In the genomic region with DNA sequence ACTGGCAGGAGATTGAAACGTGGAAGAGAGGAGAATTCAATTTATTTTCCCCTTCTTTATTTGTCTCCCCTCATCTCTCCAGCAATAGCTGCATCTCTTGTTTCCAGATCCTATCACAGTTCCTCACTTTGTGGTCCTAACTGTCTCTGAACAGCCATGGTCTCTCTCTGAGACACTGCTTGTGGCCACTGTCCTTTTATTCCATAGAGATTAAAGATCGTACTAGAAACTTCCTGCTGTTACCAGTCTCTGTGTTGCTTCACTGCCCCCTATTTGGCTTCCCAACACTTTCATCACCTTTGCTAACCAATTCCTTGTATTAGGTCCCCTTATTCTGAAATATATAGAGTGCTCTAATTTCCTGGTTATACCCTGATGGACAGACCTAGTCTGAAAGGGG, we compare ENCODE assay signal across 28 cellular contexts. TPM values are rescaled to one million over a fixed set of nuclear protein-coding genes. Genes with fewer than 3 reads are reported as not detected.
A peak's percentile ranks its signal among the peaks of the same experiment; 100 is the strongest.
DNase-seq lines count a peak whose midpoint lies in the region; ATAC-seq and TF ChIP-seq lines count a peak whose summit lies in the region.
"Had no signal": no experiment of that assay in that cellular context is flagged by ENCODE, and none has a peak within 500 bp of the region (broad histone marks: within the 10 kb centered on the region; RNA-seq: fewer than 3 reads in every experiment).

No MANE protein-coding gene starts in this region.

- H3K27ac ChIP-seq in SK-N-SH (ENCODE audit: low read depth in 2 of 2, low read length in 1 of 2): peak overlapping the region in 1 of 2 experiments; percentile 83; a peak in 3 of 4 replicates
- peak overlapping the region; percentile 33 to 65 (median 62) for H3K27ac ChIP-seq in esophagus squamous epithelium
- H3K27ac ChIP-seq: esophagus muscularis mucosa, HL-60, parathyroid adenoma, stomach had no signal

- TF ChIP-seq RAD21 in SK-N-SH (IDR thresholded peaks at IDR 0.05; ENCODE audit: low read length): no peak

- peaks cover 4% of the 10 kb centered on the region for H3K9me3 Mint-ChIP-seq in type B pancreatic cell
- H3K9me3 Mint-ChIP-seq in activated CD8-positive, alpha-beta memory T cell treated with anti-CD3 and anti-CD28 coated beads, Interleukin-2, amount 10 ng/mL, durations not matched to agents 7 days and 5 days (ENCODE audit: low read depth): no peaks in the 10 kb centered on the region
- H3K9me3 Mint-ChIP-seq: CD4-positive, alpha-beta T cell had no signal

- no peak overlapping the region for H3K4me2 ChIP-seq in SK-N-SH

- no peaks in the 10 kb centered on the region for H3K27me3 ChIP-seq in SK-N-SH (ENCODE audit: insufficient read depth)
- H3K27me3 ChIP-seq in esophagus squamous epithelium: no peaks in the 10 kb centered on the region
- H3K27me3 ChIP-seq: esophagus muscularis mucosa, stomach had no signal

- intact Hi-C loops in left ventricle myocardium superior (cut with micrococcal nuclease): no loop called here
- intact Hi-C loops in left cardiac atrium (cut with DNase I): no loop called here
- intact Hi-C loops in esophagus squamous epithelium (cut with DNase I): no loop called here

- no peaks in the 10 kb centered on the region for H4K20me1 ChIP-seq in SK-N-SH (ENCODE audit: insufficient read depth)

- peak overlapping the region; percentile 24; the same call in 1 of the 2 replicates for H2AFZ ChIP-seq in SK-N-SH (ENCODE audit: low read depth)
- H2AFZ ChIP-seq: parathyroid adenoma had no signal

- peaks cover 40% of the 10 kb centered on the region for H3F3A ChIP-seq in SK-N-SH (replicated peaks; ENCODE audit: insufficient read depth)

- H3K4me1 ChIP-seq in SK-N-SH (ENCODE audit: control insufficient read depth in 1 of 2, insufficient read depth in 2 of 2, low read depth in 1 of 2, low read length in 1 of 2) (peaks cover 0 to 32% of the 10 kb centered on the region in 2 experiments; a peak in 3 of 4 replicates), esophagus squamous epithelium (peaks cover 6 to 52% (median 34%) of the 10 kb centered on the region in 3 donors)
- H3K4me1 ChIP-seq: parathyroid adenoma had no signal

- DNase-seq in left ventricle myocardium superior (no peak), left cardiac atrium (no peak), SK-N-SH (no peak), esophagus squamous epithelium (lab: John Stamatoyannopoulos, UW) (no peak), type B pancreatic cell (ENCODE audit: extremely low spot score, unreplicated experiment) (no peak), T-helper 2 cell (no peak)
- no peak for DNase-seq in activated CD8-positive, alpha-beta memory T cell treated with anti-CD3 and anti-CD28 coated beads, Interleukin-2, amount 10 ng/mL, durations not matched to agents 7 days and 5 days
- DNase-seq: activated CD4-positive, CD25-positive, alpha-beta regulatory T cell; activated naive CD4-positive, alpha-beta T cell; activated naive CD8-positive, alpha-beta T cell treated with anti-CD3 and anti-CD28 coated beads, Interleukin-2, amount 50 U/mL, for 24 hours; activated T-cell treated with anti-CD3 and anti-CD28 coated beads, Interleukin-2, amount 50 U/mL, for 72 hours; CD4-positive, alpha-beta T cell; central memory CD4-positive, alpha-beta T cell; foreskin melanocyte; Karpas-422; NCI-H1436; NCI-H2081 treated with DMSO at 0.1 percent for 48 hours; NCI-H345; retina; stimulated activated CD4-positive, alpha-beta T cell treated with anti-CD3 and anti-CD28 coated beads, Interleukin-2, amount 100 ng/mL, for 24 hours; stomach; T-helper 1 cell had no signal

- H3K4me1 Mint-ChIP-seq in type B pancreatic cell (ENCODE audit: unreplicated experiment): peaks cover 10% of the 10 kb centered on the region
- H3K4me1 Mint-ChIP-seq in activated CD8-positive, alpha-beta memory T cell treated with anti-CD3 and anti-CD28 coated beads, Interleukin-2, amount 10 ng/mL, durations not matched to agents 7 days and 5 days: no peaks in the 10 kb centered on the region
- H3K4me1 Mint-ChIP-seq: activated naive CD8-positive, alpha-beta T cell treated with anti-CD3 and anti-CD28 coated beads, Interleukin-2, amount 50 U/mL, for 24 hours; nephron had no signal

- H3K4me3 Mint-ChIP-seq in type B pancreatic cell: peak overlapping the region; percentile 6
- H3K4me3 Mint-ChIP-seq in activated CD8-positive, alpha-beta memory T cell treated with anti-CD3 and anti-CD28 coated beads, Interleukin-2, amount 10 ng/mL, durations not matched to agents 7 days and 5 days: no peak overlapping the region
- H3K4me3 Mint-ChIP-seq: activated naive CD8-positive, alpha-beta T cell treated with anti-CD3 and anti-CD28 coated beads, Interleukin-2, amount 50 U/mL, for 24 hours; activated T-cell treated with anti-CD3 and anti-CD28 coated beads, Interleukin-2, amount 50 U/mL, for 72 hours; CD4-positive, alpha-beta T cell; nephron had no signal

- no peaks in the 10 kb centered on the region for H3K36me3 Mint-ChIP-seq in type B pancreatic cell
- no peaks in the 10 kb centered on the region for H3K36me3 Mint-ChIP-seq in activated CD8-positive, alpha-beta memory T cell treated with anti-CD3 and anti-CD28 coated beads, Interleukin-2, amount 10 ng/mL, durations not matched to agents 7 days and 5 days

- TF ChIP-seq POLR2A in esophagus squamous epithelium (IDR thresholded peaks at IDR 0.05): no peak

- CTCF ChIA-PET in SK-N-SH (lab: Yijun Ruan, JAX): no interaction called here
- CTCF ChIA-PET in activated CD8-positive, alpha-beta memory T cell treated with anti-CD3 and anti-CD28 coated beads, Interleukin-2, amount 10 ng/mL, durations not matched to agents 7 days and 5 days (lab: Charles Lee): no interaction called here

- ATAC-seq in left ventricle myocardium superior (peak; percentile 19), left cardiac atrium (no peak), GM18517 (IDR thresholded peaks at IDR 0.05; ENCODE audit: unreplicated experiment) (no peak)
- ATAC-seq in activated CD8-positive, alpha-beta memory T cell treated with anti-CD3 and anti-CD28 coated beads, Interleukin-2, amount 10 ng/mL, durations not matched to agents 7 days and 5 days: no peak
- ATAC-seq: activated naive CD8-positive, alpha-beta T cell treated with anti-CD3 and anti-CD28 coated beads, Interleukin-2, amount 50 U/mL, for 24 hours; activated T-cell treated with anti-CD3 and anti-CD28 coated beads, Interleukin-2, amount 50 U/mL, for 72 hours had no signal

- H3K4me3 ChIP-seq in SK-N-SH (ENCODE audit: low read depth in 2 of 2, low read length in 1 of 2) (no peak overlapping the region), esophagus squamous epithelium (no peak overlapping the region)
- H3K4me3 ChIP-seq: esophagus muscularis mucosa, stomach had no signal

- H3K9ac ChIP-seq in SK-N-SH: no peak overlapping the region
- H3K9ac ChIP-seq: parathyroid adenoma had no signal

- TF ChIP-seq EP300 in SK-N-SH (IDR thresholded peaks at IDR 0.05; ENCODE audit: borderline replicate concordance in 1 of 2, low read depth in 1 of 2, low read length in 1 of 2): no peak

- H3K9me3 ChIP-seq in SK-N-SH (peaks cover 6% of the 10 kb centered on the region; the same call in 1 of the 2 replicates), esophagus squamous epithelium (no peaks in the 10 kb centered on the region)
- H3K9me3 ChIP-seq: esophagus muscularis mucosa, stomach had no signal

- no peaks in the 10 kb centered on the region for H3K27me3 Mint-ChIP-seq in type B pancreatic cell
- H3K27me3 Mint-ChIP-seq in activated CD8-positive, alpha-beta memory T cell treated with anti-CD3 and anti-CD28 coated beads, Interleukin-2, amount 10 ng/mL, durations not matched to agents 7 days and 5 days: peaks cover 9% of the 10 kb centered on the region

- H3K9me2 ChIP-seq in SK-N-SH: no peaks in the 10 kb centered on the region

- H3K79me2 ChIP-seq in SK-N-SH (ENCODE audit: insufficient read depth): no peaks in the 10 kb centered on the region
- H3K79me2 ChIP-seq: parathyroid adenoma had no signal

- H3K27ac Mint-ChIP-seq in type B pancreatic cell: no peak overlapping the region
- no peak overlapping the region for H3K27ac Mint-ChIP-seq in activated CD8-positive, alpha-beta memory T cell treated with anti-CD3 and anti-CD28 coated beads, Interleukin-2, amount 10 ng/mL, durations not matched to agents 7 days and 5 days
- H3K27ac Mint-ChIP-seq: activated naive CD8-positive, alpha-beta T cell treated with anti-CD3 and anti-CD28 coated beads, Interleukin-2, amount 50 U/mL, for 24 hours; activated T-cell treated with anti-CD3 and anti-CD28 coated beads, Interleukin-2, amount 50 U/mL, for 72 hours; CD4-positive, alpha-beta T cell; nephron had no signal

- 60% methylated on average over 2 of the region's 2 CpGs for WGBS in SK-N-SH (ENCODE audit: low lambda C conversion rate)
- WGBS in esophagus squamous epithelium, 2 donors: 25 to 33% methylated on average over 2 of the region's 2 CpGs

- peaks cover 0 to 7% of the 10 kb centered on the region in 2 experiments for H3K36me3 ChIP-seq in SK-N-SH (replicated peaks in 1 of 2; ENCODE audit: control insufficient read depth in 1 of 2, insufficient read depth in 2 of 2, low read length in 1 of 2)
- H3K36me3 ChIP-seq in esophagus squamous epithelium: no peaks in the 10 kb centered on the region
- H3K36me3 ChIP-seq: esophagus muscularis mucosa, stomach had no signal

- TF ChIP-seq CTCF in SK-N-SH (IDR thresholded peaks at IDR 0.05) (no peak), esophagus squamous epithelium (IDR thresholded peaks at IDR 0.05) (no peak), type B pancreatic cell (conservative IDR thresholded peaks at IDR 0.05) (no peak)

- POLR2A ChIA-PET in SK-N-SH (lab: Yijun Ruan, JAX): no interaction called here

TF ChIP-seq in SK-N-SH, 30 proteins besides CTCF, POLR2A, EP300 and RAD21 (continues in another document):
- TF ChIP-seq, protein P1, sequence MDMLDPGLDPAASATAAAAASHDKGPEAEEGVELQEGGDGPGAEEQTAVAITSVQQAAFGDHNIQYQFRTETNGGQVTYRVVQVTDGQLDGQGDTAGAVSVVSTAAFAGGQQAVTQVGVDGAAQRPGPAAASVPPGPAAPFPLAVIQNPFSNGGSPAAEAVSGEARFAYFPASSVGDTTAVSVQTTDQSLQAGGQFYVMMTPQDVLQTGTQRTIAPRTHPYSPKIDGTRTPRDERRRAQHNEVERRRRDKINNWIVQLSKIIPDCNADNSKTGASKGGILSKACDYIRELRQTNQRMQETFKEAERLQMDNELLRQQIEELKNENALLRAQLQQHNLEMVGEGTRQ (IDR thresholded peaks at IDR 0.05; ENCODE audit: borderline replicate concordance, low read depth, low read length): no peak

RNA-seq across cellular contexts. Expression of a gene that starts 48.9 kb away (rescaled TPM):
- 119 TPM for total RNA-seq in left ventricle myocardium superior
- total RNA-seq in left cardiac atrium: 100 to 1,000 TPM; 106 to 145 TPM
- polyA plus RNA-seq in SK-N-SH (2012; rRNA removed): 1.5 and 1.7 TPM in 2 replicates
- polyA plus RNA-seq in SK-N-SH (2012; cell fraction: cytosol; rRNA removed): 1.4 and 1.7 TPM in 2 replicates
- polyA plus RNA-seq in SK-N-SH (2012; cell fraction: nucleus; rRNA removed): 1.2 and 1.5 TPM in 2 replicates
- 10 to 100 TPM; 12.4 to 50.7 (median 16.6) TPM for total RNA-seq in esophagus squamous epithelium
- 2.9 and 3.4 TPM in 2 replicates for total RNA-seq in type B pancreatic cell (ENCODE audit: low replicate concordance)
- total RNA-seq in activated CD8-positive, alpha-beta memory T cell treated with anti-CD3 and anti-CD28 coated beads, Interleukin-2, amount 10 ng/mL, durations not matched to agents 7 days and 5 days: not detected
- total RNA-seq: activated T-cell treated with anti-CD3 and anti-CD28 coated beads, Interleukin-2, amount 50 U/mL, for 72 hours; SK-MEL-5 had no signal
